17 cellular contexts compared by ENCODE assay signal in genomic region chr10:64397125-64397524, GRCh38.
DNase-seq lines count a peak whose midpoint lies in the region; ATAC-seq and TF ChIP-seq lines count a peak whose summit lies in the region.
"Had no signal": no experiment of that assay in that cellular context is flagged by ENCODE, and none has a peak within 500 bp of the region (broad histone marks: within the 10 kb centered on the region; RNA-seq: fewer than 3 reads in every experiment).

No MANE protein-coding gene starts in this region.

- H2AFZ ChIP-seq in H9 (ENCODE audit: low read length) (no peak overlapping the region), mesenchymal stem cell (ENCODE audit: low read depth, low read length) (no peak overlapping the region), trophoblast cell (ENCODE audit: insufficient read depth, low read length, poor library complexity) (peak overlapping the region; percentile 56)

- H3K36me3 Mint-ChIP-seq in H9 (ENCODE audit: insufficient read depth in 1 of 3, low read depth in 3 of 3) (peaks cover 0 to 4% (median 0%) of the 10 kb centered on the region in 3 experiments; a peak in 1 of 7 replicates), T-helper 17 cell (ENCODE audit: low read depth) (no peaks in the 10 kb centered on the region)

- H4K8ac ChIP-seq in H9 (replicated peaks; ENCODE audit: insufficient read length, low read depth, low read length) (no peak overlapping the region), mesenchymal stem cell (ENCODE audit: low read length) (no peak overlapping the region), trophoblast cell (ENCODE audit: low read depth, low read length) (no peak overlapping the region)

- intact Hi-C loops in left colon (cut with DNase I, micrococcal nuclease), result no loop called here

- no peaks in the 10 kb centered on the region for H3K23me2 ChIP-seq in H9 (ENCODE audit: insufficient read length, low read depth, low read length, poor library complexity, severe bottlenecking)

- H3K18ac ChIP-seq in H9 (ENCODE audit: insufficient read length, low read depth, low read length), result no peak overlapping the region
- H3K18ac ChIP-seq in mesenchymal stem cell (ENCODE audit: low read depth in 1 of 2, low read length in 2 of 2), result no peak overlapping the region
- H3K18ac ChIP-seq in trophoblast cell (ENCODE audit: low read length), result no peak overlapping the region

- H3K4me2 ChIP-seq in H9 (ENCODE audit: insufficient read depth, insufficient read length, low read length) (no peak overlapping the region), mesenchymal stem cell (ENCODE audit: low read length, poor library complexity, severe bottlenecking) (no peak overlapping the region), trophoblast cell (ENCODE audit: low read length) (no peak overlapping the region)

- no peak for TF ChIP-seq CTCF in H9 (conservative IDR thresholded peaks at IDR 0.05)

- H3K27me3 ChIP-seq in H9 (ENCODE audit: insufficient read depth, low read length), result no peaks in the 10 kb centered on the region
- H3K27me3 ChIP-seq in mesenchymal stem cell (ENCODE audit: control insufficient read depth in 1 of 2, insufficient read depth in 1 of 2, low read length in 2 of 2), result no peaks in the 10 kb centered on the region
- no peaks in the 10 kb centered on the region for H3K27me3 ChIP-seq in trophoblast cell (ENCODE audit: insufficient read depth, low read length)

- no peak overlapping the region for H4K12ac ChIP-seq in trophoblast cell (ENCODE audit: low read depth, low read length)

- H3K4ac ChIP-seq in H9 (ENCODE audit: low read depth, low read length) (no peak overlapping the region), mesenchymal stem cell (ENCODE audit: low read depth in 1 of 2, low read length in 2 of 2) (no peak overlapping the region), trophoblast cell (ENCODE audit: low read depth, low read length) (no peak overlapping the region)

- H3K4me1 Mint-ChIP-seq in H9 (peaks cover 5 to 27% of the 10 kb centered on the region in 2 experiments), T-helper 17 cell (no peaks in the 10 kb centered on the region)

- H2BK5ac ChIP-seq in H9 (ENCODE audit: insufficient read length, low read length) (no peak overlapping the region), mesenchymal stem cell (ENCODE audit: low read depth, low read length, poor library complexity, severe bottlenecking) (no peak overlapping the region), trophoblast cell (ENCODE audit: low read depth, low read length, poor library complexity) (peak overlapping the region; percentile 78)

- H3K36me3 ChIP-seq in mesenchymal stem cell (ENCODE audit: control insufficient read depth in 1 of 2, insufficient read depth in 2 of 2, low read depth in 1 of 2, low read length in 2 of 2) (no peaks in the 10 kb centered on the region), trophoblast cell (ENCODE audit: control insufficient read depth in 1 of 2, insufficient read depth in 2 of 2, low read length in 2 of 2) (no peaks in the 10 kb centered on the region)

- H3K56ac ChIP-seq in H9 (ENCODE audit: insufficient read length, low read depth, low read length), result no peak overlapping the region

- no peaks in the 10 kb centered on the region for H3K9me3 Mint-ChIP-seq in H9

- H2AK5ac ChIP-seq in H9 (ENCODE audit: insufficient read length, low read length), result no peak overlapping the region
- peak overlapping the region; percentile 12 for H2AK5ac ChIP-seq in mesenchymal stem cell (ENCODE audit: low read length, severe bottlenecking)
- no peak overlapping the region for H2AK5ac ChIP-seq in trophoblast cell (ENCODE audit: low read length)

- H3K4me3 ChIP-seq in mesenchymal stem cell (ENCODE audit: insufficient read depth in 1 of 2, low read depth in 1 of 2, low read length in 2 of 2) (no peak overlapping the region), trophoblast cell (ENCODE audit: low read depth, low read length) (no peak overlapping the region)
- H3K4me3 ChIP-seq: GM12878 had no signal

- H3K4me3 Mint-ChIP-seq in H9 (no peak overlapping the region), T-helper 17 cell (peak overlapping the region; percentile 22)
- H3K4me3 Mint-ChIP-seq: CD4-positive, alpha-beta T cell had no signal

- H4K5ac ChIP-seq in H9 (ENCODE audit: insufficient read length, low read depth, low read length), result no peak overlapping the region

- no peak overlapping the region for H2BK120ac ChIP-seq in H9 (ENCODE audit: low read depth, low read length, poor library complexity, severe bottlenecking)
- H2BK120ac ChIP-seq in mesenchymal stem cell (ENCODE audit: low read depth, low read length), result no peak overlapping the region
- peak overlapping the region; percentile 76 for H2BK120ac ChIP-seq in trophoblast cell (ENCODE audit: insufficient read depth, low read length, poor library complexity)

- DNase-seq in H9 (no peak), T-helper 17 cell (no peak), mesenchymal stem cell (no peak), trophoblast cell (no peak), left colon (no peak)
- DNase-seq: ACHN; C1 segment of cervical spinal cord; Calu3; CD4-positive, alpha-beta T cell; DMS 273 treated with DMSO at 0.1 percent for 48 hours; GOT3; KG1 had no signal

- peaks cover 3% of the 10 kb centered on the region; the same call in 1 of the 2 replicates for H3K4me1 ChIP-seq in H9 (ENCODE audit: insufficient read depth, low read length)
- peaks cover 2% of the 10 kb centered on the region for H3K4me1 ChIP-seq in mesenchymal stem cell (ENCODE audit: control insufficient read depth, insufficient read depth, low read depth, low read length)
- H3K4me1 ChIP-seq in trophoblast cell (ENCODE audit: control insufficient read depth in 1 of 2, insufficient read depth in 2 of 2, low read length in 2 of 2), result peaks cover 2 to 13% of the 10 kb centered on the region in 2 experiments

- H3T11ph ChIP-seq in H9 (ENCODE audit: low read length), result no peak overlapping the region

- H3K79me2 ChIP-seq in H9 (ENCODE audit: insufficient read depth, low read length) (no peaks in the 10 kb centered on the region), trophoblast cell (ENCODE audit: control insufficient read depth, insufficient read depth, low read length, poor library complexity) (no peaks in the 10 kb centered on the region)

- H3K27ac Mint-ChIP-seq in H9, result peak overlapping the region in 2 of 3 experiments; percentile 32 to 81; a peak in 3 of 7 replicates
- no peak overlapping the region for H3K27ac Mint-ChIP-seq in T-helper 17 cell
- H3K27ac Mint-ChIP-seq: CD4-positive, alpha-beta T cell had no signal

- ATAC-seq in T-helper 17 cell (no peak), left colon (no peak), GM21529 (IDR thresholded peaks at IDR 0.05; ENCODE audit: unreplicated experiment) (no peak), HG03439 (IDR thresholded peaks at IDR 0.05; ENCODE audit: unreplicated experiment) (no peak), HG03571 (IDR thresholded peaks at IDR 0.05; ENCODE audit: unreplicated experiment) (no peak)
- ATAC-seq: GM12878, HCT116 had no signal

- H2BK12ac ChIP-seq in H9 (ENCODE audit: insufficient read length, low read depth, low read length) (no peak overlapping the region), mesenchymal stem cell (ENCODE audit: low read length in 2 of 2) (no peak overlapping the region), trophoblast cell (ENCODE audit: low read length) (peak overlapping the region; percentile 85)

- H3K9me3 ChIP-seq in H9 (ENCODE audit: control insufficient read depth, low read depth, low read length) (no peaks in the 10 kb centered on the region), T-helper 17 cell (ENCODE audit: control insufficient read depth, low read length, poor library complexity, severe bottlenecking) (no peaks in the 10 kb centered on the region), mesenchymal stem cell (ENCODE audit: control insufficient read depth, low read length) (no peaks in the 10 kb centered on the region), trophoblast cell (ENCODE audit: insufficient read depth, low read depth, low read length) (no peaks in the 10 kb centered on the region)

- WGBS in H9 (ENCODE audit: extremely low coverage, insufficient read length, low lambda C conversion rate), result no CpG with 5 or more reads among the region's 8 CpGs
- 96% methylated on average over 7 of the region's 8 CpGs for WGBS in mesenchymal stem cell
- WGBS in trophoblast cell (ENCODE audit: extremely low coverage, insufficient coverage, insufficient read length), result no CpG with 5 or more reads among the region's 8 CpGs

- H2BK15ac ChIP-seq in H9 (ENCODE audit: low read depth, low read length), result no peak overlapping the region
- no peak overlapping the region for H2BK15ac ChIP-seq in mesenchymal stem cell (ENCODE audit: low read depth, poor library complexity, severe bottlenecking)

- H3K27me3 Mint-ChIP-seq in H9 (ENCODE audit: low read depth) (no peaks in the 10 kb centered on the region), T-helper 17 cell (no peaks in the 10 kb centered on the region)
- H3K27me3 Mint-ChIP-seq: CD4-positive, alpha-beta T cell had no signal

- H3K23ac ChIP-seq in H9 (ENCODE audit: insufficient read length, low read depth, low read length) (no peak overlapping the region), mesenchymal stem cell (ENCODE audit: low read length in 2 of 2) (no peak overlapping the region), trophoblast cell (ENCODE audit: low read length) (no peak overlapping the region)

- H3K27ac ChIP-seq in H9 (ENCODE audit: insufficient read length, low read depth, low read length) (no peak overlapping the region), mesenchymal stem cell (ENCODE audit: low read length, poor library complexity, severe bottlenecking) (no peak overlapping the region), trophoblast cell (ENCODE audit: low read depth, low read length) (peak overlapping the region; percentile 63)

- H4K20me1 ChIP-seq in H9 (ENCODE audit: control insufficient read depth, insufficient read depth, insufficient read length), result no peaks in the 10 kb centered on the region

- H4K91ac ChIP-seq in H9 (ENCODE audit: insufficient read length, low read depth, low read length), result no peak overlapping the region
- peak overlapping the region; percentile 5 for H4K91ac ChIP-seq in mesenchymal stem cell (ENCODE audit: low read length)
- H4K91ac ChIP-seq in trophoblast cell (ENCODE audit: low read depth, low read length), result peak overlapping the region; percentile 75

- H3K79me1 ChIP-seq in H9 (ENCODE audit: insufficient read depth, low read depth, low read length, poor library complexity, severe bottlenecking) (no peaks in the 10 kb centered on the region), mesenchymal stem cell (replicated peaks; ENCODE audit: low read length, poor library complexity, severe bottlenecking) (no peaks in the 10 kb centered on the region), trophoblast cell (ENCODE audit: low read length) (peaks cover 13% of the 10 kb centered on the region)

- H2BK20ac ChIP-seq in H9 (ENCODE audit: low read depth, low read length, poor library complexity, severe bottlenecking), result no peak overlapping the region

- H3K14ac ChIP-seq in H9 (ENCODE audit: insufficient read depth, low read length), result no peak overlapping the region
- H3K14ac ChIP-seq in mesenchymal stem cell (ENCODE audit: low read length in 2 of 2), result no peak overlapping the region
- H3K14ac ChIP-seq in trophoblast cell (ENCODE audit: low read length), result peak overlapping the region; percentile 36

- H3K9ac ChIP-seq in H9 (ENCODE audit: extremely low read depth, insufficient read length, low read length) (no peak overlapping the region), mesenchymal stem cell (ENCODE audit: low read length) (no peak overlapping the region), trophoblast cell (ENCODE audit: low read length) (no peak overlapping the region)
